8 cellular contexts compared by ENCODE assay signal in genomic region chr12:27014085-27014858, GRCh38. TPM values are rescaled to one million over a fixed set of nuclear protein-coding genes. Genes with fewer than 3 reads are reported as not detected.
A peak's percentile ranks its signal among the peaks of the same experiment; 100 is the strongest.
DNase-seq lines count a peak whose midpoint lies in the region; ATAC-seq and TF ChIP-seq lines count a peak whose summit lies in the region.

A gene with protein sequence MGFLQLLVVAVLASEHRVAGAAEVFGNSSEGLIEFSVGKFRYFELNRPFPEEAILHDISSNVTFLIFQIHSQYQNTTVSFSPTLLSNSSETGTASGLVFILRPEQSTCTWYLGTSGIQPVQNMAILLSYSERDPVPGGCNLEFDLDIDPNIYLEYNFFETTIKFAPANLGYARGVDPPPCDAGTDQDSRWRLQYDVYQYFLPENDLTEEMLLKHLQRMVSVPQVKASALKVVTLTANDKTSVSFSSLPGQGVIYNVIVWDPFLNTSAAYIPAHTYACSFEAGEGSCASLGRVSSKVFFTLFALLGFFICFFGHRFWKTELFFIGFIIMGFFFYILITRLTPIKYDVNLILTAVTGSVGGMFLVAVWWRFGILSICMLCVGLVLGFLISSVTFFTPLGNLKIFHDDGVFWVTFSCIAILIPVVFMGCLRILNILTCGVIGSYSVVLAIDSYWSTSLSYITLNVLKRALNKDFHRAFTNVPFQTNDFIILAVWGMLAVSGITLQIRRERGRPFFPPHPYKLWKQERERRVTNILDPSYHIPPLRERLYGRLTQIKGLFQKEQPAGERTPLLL (minus strand): TSS chr12:27014384. CDS start chr12:27014168, 216 bp downstream.

- DNase-seq in NB4 (ENCODE audit: low read depth) (no peak), SK-N-MC (ENCODE audit: low read depth, low spot score) (no peak), globus pallidus (ENCODE audit: low spot score) (peak; percentile 87), occipital lobe (lab: John Stamatoyannopoulos, UW) (peak; percentile 83), suprapubic skin (ENCODE audit: low spot score in 2 of 2) (peak; percentile 93 to 95)
- DNase-seq in activated naive CD4-positive, alpha-beta T cell treated with anti-CD3 and anti-CD28 coated beads, Interleukin-2, amount 10 ng/mL, durations not matched to agents 7 days and 5 days: peak; percentile 97

- peak within 1 kb of the TSS; percentile 83 for H3K9ac ChIP-seq in SK-N-MC (ENCODE audit: insufficient read length)

- peaks cover 3% of the 10 kb centered on the region for H3K27me3 Mint-ChIP-seq in activated naive CD4-positive, alpha-beta T cell treated with anti-CD3 and anti-CD28 coated beads, Interleukin-2, amount 10 ng/mL, durations not matched to agents 7 days and 5 days

- no peaks in the 10 kb centered on the region for H3K9me3 ChIP-seq in SK-N-MC (ENCODE audit: low read depth, low read length)
- H3K9me3 ChIP-seq in suprapubic skin: no peaks in the 10 kb centered on the region

- H3K4me3 Mint-ChIP-seq in activated naive CD4-positive, alpha-beta T cell treated with anti-CD3 and anti-CD28 coated beads, Interleukin-2, amount 10 ng/mL, durations not matched to agents 7 days and 5 days: peak within 1 kb of the TSS; percentile 94

- TF ChIP-seq EP300 in suprapubic skin (IDR thresholded peaks at IDR 0.05): no peak

- H3K36me3 ChIP-seq in SK-N-MC (ENCODE audit: insufficient read depth, low read length) (no peaks in the 10 kb centered on the region), suprapubic skin (no peaks in the 10 kb centered on the region)

- H3K4me3 ChIP-seq in NB4 (ENCODE audit: low read depth, low read length) (peak within 1 kb of the TSS; percentile 80), SK-N-MC (peak within 1 kb of the TSS; percentile 96), suprapubic skin (peak within 1 kb of the TSS; percentile 95)

- peak; percentile 88 for ATAC-seq in HG02588 (IDR thresholded peaks at IDR 0.05; ENCODE audit: unreplicated experiment)

- peaks cover 58% of the 10 kb centered on the region for H3K4me1 Mint-ChIP-seq in activated naive CD4-positive, alpha-beta T cell treated with anti-CD3 and anti-CD28 coated beads, Interleukin-2, amount 10 ng/mL, durations not matched to agents 7 days and 5 days

- H3K4me1 ChIP-seq in suprapubic skin: peaks cover 40% of the 10 kb centered on the region

- under 1% methylated on average over 25 of the region's 71 CpGs for WGBS in suprapubic skin

- H3K27ac ChIP-seq in SK-N-MC (peak within 1 kb of the TSS; percentile 79), suprapubic skin (peak within 1 kb of the TSS; percentile 93)

- TF ChIP-seq CTCF in NB4 (IDR thresholded peaks at IDR 0.05; ENCODE audit: low read depth, low read length) (peak; percentile 99), suprapubic skin (IDR thresholded peaks at IDR 0.05) (peak; percentile 91 to 99)

- peak within 1 kb of the TSS; percentile 98 for H3K27ac Mint-ChIP-seq in activated naive CD4-positive, alpha-beta T cell treated with anti-CD3 and anti-CD28 coated beads, Interleukin-2, amount 10 ng/mL, durations not matched to agents 7 days and 5 days

- CTCF ChIA-PET in activated naive CD4-positive, alpha-beta T cell treated with anti-CD3 and anti-CD28 coated beads, Interleukin-2, amount 10 ng/mL, durations not matched to agents 7 days and 5 days (lab: Charles Lee): interaction anchor here (0.7 to 5.0 kb wide), 11 partner anchors 8 to 895 kb away, joined by 3 to 105 read pairs (median 4); partner anchors contain the start of gene MED21

- peaks cover 16% of the 10 kb centered on the region for H3K36me3 Mint-ChIP-seq in activated naive CD4-positive, alpha-beta T cell treated with anti-CD3 and anti-CD28 coated beads, Interleukin-2, amount 10 ng/mL, durations not matched to agents 7 days and 5 days

- no peaks in the 10 kb centered on the region for H3K27me3 ChIP-seq in suprapubic skin

- H3K9me3 Mint-ChIP-seq in activated naive CD4-positive, alpha-beta T cell treated with anti-CD3 and anti-CD28 coated beads, Interleukin-2, amount 10 ng/mL, durations not matched to agents 7 days and 5 days: no peaks in the 10 kb centered on the region

- peak; percentile 76 for TF ChIP-seq POLR2A in GM10847 (IDR thresholded peaks at IDR 0.05; ENCODE audit: extremely low read depth, insufficient read length)
- peak; percentile 95 for TF ChIP-seq POLR2A in NB4 (IDR thresholded peaks at IDR 0.05; ENCODE audit: extremely low read depth, insufficient read length)
- TF ChIP-seq POLR2A in suprapubic skin (IDR thresholded peaks at IDR 0.05): no peak

RNA-seq across cellular contexts. Expression of the gene that starts here (rescaled TPM):
- 75.8 TPM for total RNA-seq in occipital lobe
- 100 to 1,000 TPM in 3 of 4 donors, 10 to 100 TPM in 1; 67.2 to 142 (median 124) TPM for total RNA-seq in suprapubic skin

Comparison
In these comparisons a context has a peak if more than half of its experiments do, and no peak if none do; other contexts are left out.
1. POLR2A ChIP-seq: peak in GM10847 (single experiment) and NB4 (single experiment); none in suprapubic skin (0 of 2).
2. DNase-seq: peak in activated naive CD4-positive, alpha-beta T cell treated with anti-CD3 and anti-CD28 coated beads, Interleukin-2, amount 10 ng/mL, durations not matched to agents 7 days and 5 days (single experiment), globus pallidus (single experiment), occipital lobe (single experiment) and suprapubic skin (2 of 2); none in NB4 (single experiment) and SK-N-MC (single experiment).
3. Peak in every context shown above with its lines, with median percentiles within 50 percentile points of each other: H3K4me3 ChIP-seq.